Comparison of ENCODE assay signal across 26 cellular contexts in the genomic region with DNA sequence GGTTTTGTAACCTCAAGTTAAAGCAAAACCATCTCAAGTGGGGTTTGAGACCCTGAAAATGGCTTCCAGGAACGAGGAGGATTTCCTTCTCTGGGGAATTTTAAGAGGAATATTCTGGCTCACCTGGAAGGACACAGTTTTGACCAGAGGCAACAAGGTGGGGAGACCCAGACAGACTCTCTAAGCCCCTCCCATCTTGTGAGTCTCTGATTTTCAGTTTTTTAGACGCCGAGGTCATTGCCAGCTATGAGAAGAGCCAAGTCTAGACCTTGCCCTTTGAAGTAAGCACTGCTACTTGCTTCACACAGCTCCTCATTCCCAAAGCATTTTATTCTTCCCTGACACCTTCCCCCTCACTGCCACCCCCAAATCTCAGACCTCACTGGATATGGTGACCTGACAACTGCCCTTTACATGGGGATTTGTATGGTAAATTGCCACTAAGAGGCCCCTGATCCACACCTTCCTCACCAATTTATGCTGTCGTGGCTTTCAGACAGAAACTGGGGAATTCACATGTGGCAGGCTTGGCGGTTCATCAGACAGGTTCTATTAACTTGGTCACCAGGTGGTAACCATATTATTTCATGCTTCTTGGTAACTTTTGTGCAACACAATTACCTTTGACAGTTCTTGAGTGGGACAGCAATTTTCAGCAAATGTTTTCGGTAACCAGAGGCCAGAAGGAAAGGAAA.
DNase-seq lines count a peak whose midpoint lies in the region; ATAC-seq, FAIRE-seq and TF ChIP-seq lines count a peak whose summit lies in the region.
"Had no signal": no experiment of that assay in that cellular context is flagged by ENCODE, and none has a peak within 500 bp of the region (broad histone marks: within the 10 kb centered on the region; RNA-seq: fewer than 3 reads in every experiment).

No MANE protein-coding gene starts in this region.

- TF ChIP-seq POLR2A in GM12878 (IDR thresholded peaks at IDR 0.05; ENCODE audit: low read depth, low read length) (no peak), right lobe of liver (IDR thresholded peaks at IDR 0.05) (no peak), GM12892 (IDR thresholded peaks at IDR 0.05; ENCODE audit: low read depth, low read length) (no peak)

- peak in 1 of 2 experiments; percentile 33; a peak in 1 of 4 replicates for TF ChIP-seq EP300 in GM12878 (IDR thresholded peaks at IDR 0.05; ENCODE audit: borderline replicate concordance in 1 of 2, control insufficient read depth in 1 of 2, low read depth in 2 of 2, low read length in 2 of 2)

- SMC1A ChIA-PET in GM12878 (lab: Charles Lee; ENCODE audit: uncharacterized antibody, unreplicated experiment): interaction anchor here (1.1 to 14.3 kb wide), 10 partner anchors 8 to 434 kb away, joined by 3 to 165 read pairs (median 4); no protein-coding TSS in a partner anchor

- H3K4me3 ChIP-seq in GM12878 (no peak overlapping the region), right lobe of liver (no peak overlapping the region)
- H3K4me3 ChIP-seq: BLaER1, gastroesophageal sphincter, lower lobe of right lung, upper lobe of right lung had no signal

- peaks cover 3 to 4% of the 10 kb centered on the region in 2 donors for H3K9me3 Mint-ChIP-seq in activated T-cell treated with anti-CD3 and anti-CD28 coated beads, Interleukin-2, amount 50 U/mL, for 72 hours

- H3K4me1 ChIP-seq in GM12878 (ENCODE audit: control insufficient read depth, insufficient read depth, low read length) (no peaks in the 10 kb centered on the region; the same call in 1 of the 2 replicates), right lobe of liver (peaks cover 0 to 11% (median 0%) of the 10 kb centered on the region in 4 donors)
- H3K4me1 ChIP-seq: BLaER1 had no signal

- H3K27me3 Mint-ChIP-seq in activated T-cell treated with anti-CD3 and anti-CD28 coated beads, Interleukin-2, amount 50 U/mL, for 72 hours (ENCODE audit: low read depth): no peaks in the 10 kb centered on the region
- H3K27me3 Mint-ChIP-seq: dendritic cell treated with granulocyte-macrophage colony-stimulating factor and Interleukin-4, amounts not matched to agents 40 ng/mL and 50 ng/mL, for 4 days; progenitor cell of endocrine pancreas had no signal

- FAIRE-seq in GM12878 (lab: Jason Lieb, UNC) (no peak), GM12892 (lab: Jason Lieb, UNC) (no peak)

- no peak for DNase-seq in activated T-cell treated with anti-CD3 and anti-CD28 coated beads, Interleukin-2, amount 50 U/mL, for 72 hours
- DNase-seq in activated T-cell treated with anti-CD3 and anti-CD28 coated beads, Interleukin-2, amount 50 U/mL, for 1 hour: no peak
- DNase-seq in GM12878 (ENCODE audit: low read depth, low spot score) (no peak), right lobe of liver (no peak), GM10266 (ENCODE audit: extremely low spot score) (no peak), GM12892 (ENCODE audit: insufficient read length) (no peak)
- DNase-seq: activated CD4-positive, alpha-beta T cell treated with anti-CD3 and anti-CD28 coated beads, Interleukin-2, amount 50 U/mL, for 1 hour; activated naive CD4-positive, alpha-beta T cell; amygdala; COR-L47; islet precursor cell; lower lobe of right lung; NCI-H1092; NCI-H2029 treated with DMSO at 0.1 percent for 48 hours; NCI-H2227 treated with DMSO at 0.1 percent for 48 hours; NCI-H69; substantia nigra; T-helper 17 cell; upper lobe of right lung had no signal

- no peak for TF ChIP-seq RAD21 in GM12878 (IDR thresholded peaks at IDR 0.05; ENCODE audit: insufficient read depth, low read depth, low read length)

- no peaks in the 10 kb centered on the region for H3K27me3 ChIP-seq in GM12878 (replicated peaks in 1 of 2; ENCODE audit: control insufficient read depth in 2 of 2, insufficient read depth in 2 of 2, low read length in 1 of 2)
- H3K27me3 ChIP-seq in right lobe of liver: no peaks in the 10 kb centered on the region
- H3K27me3 ChIP-seq: BLaER1, gastroesophageal sphincter, upper lobe of right lung had no signal

- H3K27ac ChIP-seq in GM12878 (ENCODE audit: control insufficient read depth, insufficient read depth): no peak overlapping the region
- peak overlapping the region in 1 of 3 donors; percentile 51 for H3K27ac ChIP-seq in right lobe of liver
- H3K27ac ChIP-seq: BLaER1, gastroesophageal sphincter, lower lobe of right lung, upper lobe of right lung, VCaP had no signal

- peak overlapping the region; percentile 20 to 61 for H3K4me3 Mint-ChIP-seq in activated T-cell treated with anti-CD3 and anti-CD28 coated beads, Interleukin-2, amount 50 U/mL, for 72 hours
- H3K4me3 Mint-ChIP-seq: dendritic cell treated with granulocyte-macrophage colony-stimulating factor and Interleukin-4, amounts not matched to agents 40 ng/mL and 50 ng/mL, for 4 days; T-helper 17 cell had no signal

- intact Hi-C loops in GM12878 (cut with micrococcal nuclease; ENCODE audit: unreplicated experiment): no loop called here
- intact Hi-C loops in right lobe of liver (cut with DNase I): no loop called here

- no peaks in the 10 kb centered on the region for H3K36me3 ChIP-seq in GM12878 (ENCODE audit: control insufficient read depth in 2 of 2, insufficient read depth in 2 of 2, low read length in 1 of 2)
- no peaks in the 10 kb centered on the region for H3K36me3 ChIP-seq in right lobe of liver
- H3K36me3 ChIP-seq: BLaER1, gastroesophageal sphincter, lower lobe of right lung, upper lobe of right lung had no signal

- RAD21 ChIA-PET in GM12878 (lab: Charles Lee; ENCODE audit: unreplicated experiment): interaction anchor here (1.1 to 5.7 kb wide), 3 partner anchors 14 to 209 kb away, joined by 4 to 54 read pairs (median 9); no protein-coding TSS in a partner anchor

- no peak overlapping the region for H3K4me2 ChIP-seq in GM12878 (ENCODE audit: control insufficient read depth, insufficient read depth)
- H3K4me2 ChIP-seq: BLaER1 had no signal

- CTCF ChIA-PET in GM12878 (lab: Yijun Ruan, JAX): interaction anchor here (0.6 to 4.4 kb wide), 3 partner anchors 13 to 210 kb away, joined by 3 to 21 read pairs (median 4); no protein-coding TSS in a partner anchor

- peaks cover 45% of the 10 kb centered on the region for H3K4me1 Mint-ChIP-seq in activated T-cell treated with anti-CD3 and anti-CD28 coated beads, Interleukin-2, amount 50 U/mL, for 72 hours (ENCODE audit: low read depth)

- no peak overlapping the region for H3K9ac ChIP-seq in GM12878 (ENCODE audit: control insufficient read depth, insufficient read depth, low read length)
- H3K9ac ChIP-seq: BLaER1 had no signal

- H4K20me1 ChIP-seq in GM12878 (ENCODE audit: control insufficient read depth, insufficient read depth): no peaks in the 10 kb centered on the region
- H4K20me1 ChIP-seq: BLaER1 had no signal

- H3K9me3 ChIP-seq in GM12878 (replicated peaks; ENCODE audit: control insufficient read depth, insufficient read depth, low read length) (no peaks in the 10 kb centered on the region), right lobe of liver (no peaks in the 10 kb centered on the region)
- H3K9me3 ChIP-seq: BLaER1, gastroesophageal sphincter, lower lobe of right lung, upper lobe of right lung had no signal

- no peaks in the 10 kb centered on the region for H3K79me2 ChIP-seq in GM12878 (ENCODE audit: control insufficient read depth, insufficient read depth, low read length)

- WGBS in GM12878 (ENCODE audit: insufficient coverage, insufficient replicate concordance, low lambda C conversion rate, missing lambda C conversion rate): 19% methylated on average over 6 of the region's 6 CpGs
- WGBS in right lobe of liver (ENCODE audit: insufficient coverage, low coverage, low lambda C conversion rate, missing lambda C conversion rate): 51% methylated on average over 6 of the region's 6 CpGs

- H3K27ac Mint-ChIP-seq in activated T-cell treated with anti-CD3 and anti-CD28 coated beads, Interleukin-2, amount 50 U/mL, for 72 hours: peak overlapping the region; percentile 2
- H3K27ac Mint-ChIP-seq: dendritic cell treated with granulocyte-macrophage colony-stimulating factor and Interleukin-4, amounts not matched to agents 40 ng/mL and 50 ng/mL, for 4 days; progenitor cell of endocrine pancreas; T-helper 17 cell had no signal

- in situ Hi-C loops in GM12878 (cut with MboI): no loop called here

- no TSS peak for BruUV-seq in GM12878 (replicated peaks; lab: Mats Ljungman, UMichigan)

- peaks cover 0 to 4% of the 10 kb centered on the region in 2 donors for H3K36me3 Mint-ChIP-seq in activated T-cell treated with anti-CD3 and anti-CD28 coated beads, Interleukin-2, amount 50 U/mL, for 72 hours (ENCODE audit: insufficient read depth in 2 of 2)

- POLR2A ChIA-PET in GM12878 (lab: Charles Lee): interaction anchor here (0.5 to 1.0 kb wide), 2 partner anchors 13 to 434 kb away, joined by 3 read pairs; no protein-coding TSS in a partner anchor

- TF ChIP-seq CTCF in GM12878 (IDR thresholded peaks at IDR 0.05 in 2 of 3, conservative IDR thresholded peaks at IDR 0.05 in 1 of 3; ENCODE audit: control insufficient read depth in 2 of 3, extremely low read depth in 1 of 3, insufficient read depth in 1 of 3, low read depth in 3 of 3, low read length in 3 of 3) (no peak), right lobe of liver (IDR thresholded peaks at IDR 0.05) (no peak), GM10266 (IDR thresholded peaks at IDR 0.05; ENCODE audit: control insufficient read depth, insufficient read depth, low read depth, missing control alignments) (no peak)

- no peak for ATAC-seq in activated T-cell treated with anti-CD3 and anti-CD28 coated beads, Interleukin-2, amount 50 U/mL, for 72 hours (replicated peaks in 1 of 2)
- ATAC-seq in GM12878: peak; percentile 65
- peak in 3 of 4 donors; percentile 24 to 33 (median 33) for ATAC-seq in right lobe of liver
- no peak for ATAC-seq in HG02623 (IDR thresholded peaks at IDR 0.05; ENCODE audit: unreplicated experiment)
- no peak for ATAC-seq in SK-N-SH treated with all-trans-retinoic acid at 6 μM for 48 hours
- ATAC-seq: gastroesophageal sphincter, lower lobe of right lung, T-helper 17 cell, upper lobe of right lung had no signal

- H2AFZ ChIP-seq in GM12878 (ENCODE audit: control insufficient read depth, low read depth, low read length): no peak overlapping the region

TF ChIP-seq in GM12878, 131 proteins besides CTCF, POLR2A, EP300 and RAD21 (continues in another document):
- TF ChIP-seq TCF7 (IDR thresholded peaks at IDR 0.05; ENCODE audit: borderline replicate concordance) (no peak), NFIC (IDR thresholded peaks at IDR 0.05; ENCODE audit: low read depth, low read length) (no peak), STAT3 (IDR thresholded peaks at IDR 0.05; ENCODE audit: low read depth, low read length) (no peak), NBN (IDR thresholded peaks at IDR 0.05) (0 out of 2 replicates have a peak, but pooled peaks have one; percentile 65)

Comparison
In these comparisons a context has a peak if more than half of its experiments do, and no peak if none do; other contexts are left out.
1. ATAC-seq: peak in GM12878 (single experiment) and right lobe of liver (3 of 4); none in activated T-cell treated with anti-CD3 and anti-CD28 coated beads, Interleukin-2, amount 50 U/mL, for 72 hours (0 of 2), HG02623 (single experiment) and SK-N-SH treated with all-trans-retinoic acid at 6 μM for 48 hours (single experiment).